Comparison of ENCODE assay signal across 34 cellular contexts in genomic region chr7:86202833-86203232, GRCh38.
"Had no signal": no experiment of that assay in that cellular context is flagged by ENCODE, and none has a peak within 500 bp of the region (broad histone marks: within the 10 kb centered on the region; RNA-seq: fewer than 3 reads in every experiment).

No MANE protein-coding gene starts in this region.

- H3K4me3 ChIP-seq: MG63 had no signal

- H3K27ac ChIP-seq: KMS-11 had no signal

- H3K9me3 ChIP-seq: MG63 had no signal

- DNase-seq: Karpas-422, Kasumi-1, KG1, MG63, MM.1S, MV-4-11, NCI-H1048, NCI-H1092, NCI-H1092 treated with DMSO at 0.1 percent for 48 hours, NCI-H1105, NCI-H1105 treated with DMSO at 0.1 percent for 48 hours, NCI-H1417, NCI-H1417 treated with DMSO at 0.1 percent for 48 hours, NCI-H1436, NCI-H1436 treated with DMSO at 0.1 percent for 48 hours, NCI-H146, NCI-H1694, NCI-H1694 treated with DMSO at 0.1 percent for 48 hours, NCI-H187, NCI-H187 treated with DMSO at 0.1 percent for 48 hours, NCI-H1930, NCI-H2029, NCI-H2029 treated with DMSO at 0.1 percent for 48 hours, NCI-H2081, NCI-H2081 treated with DMSO at 0.1 percent for 48 hours, NCI-H2107, NCI-H2171, NCI-H2171 treated with DMSO at 0.1 percent for 48 hours, NCI-H2227 treated with DMSO at 0.1 percent for 48 hours, NCI-H226, NCI-H345, NCI-H446, NCI-H446 treated with DMSO at 0.1 percent for 48 hours had no signal

- H3K27me3 ChIP-seq: MG63 had no signal

- H3K9ac ChIP-seq: KMS-11 had no signal

- H3K36me3 ChIP-seq: MG63 had no signal
